25 cellular contexts compared by ENCODE assay signal in genomic region chr1:229280037-229280828, GRCh38. TPM values are rescaled to one million over a fixed set of nuclear protein-coding genes. Genes with fewer than 3 reads are reported as not detected.
DNase-seq lines count a peak whose midpoint lies in the region; ATAC-seq and TF ChIP-seq lines count a peak whose summit lies in the region.
"Had no signal": no experiment of that assay in that cellular context is flagged by ENCODE, and none has a peak within 500 bp of the region (broad histone marks: within the 10 kb centered on the region; RNA-seq: fewer than 3 reads in every experiment).

No MANE protein-coding gene starts in this region.

- intact Hi-C loops in PC-9 (cut with micrococcal nuclease; ENCODE audit: unreplicated experiment) = no loop called here
- intact Hi-C loops in body of pancreas (cut with DNase I) = no loop called here

- DNase-seq in G401 (ENCODE audit: low spot score) (peak; percentile 36), PC-9 (peak in 1 of 2 experiments; percentile 71), body of pancreas (no peak), AG08396 (ENCODE audit: low spot score) (no peak), HFFc6 (no peak), SIG-M5 (lab: John Stamatoyannopoulos, UW) (no peak)
- DNase-seq in activated naive CD8-positive, alpha-beta T cell treated with anti-CD3 and anti-CD28 coated beads, Interleukin-2, amount 50 U/mL, for 24 hours = no peak
- DNase-seq: ACHN; activated CD8-positive, alpha-beta T cell treated with anti-CD3 and anti-CD28 coated beads, Interleukin-2, amount 10 ng/mL, durations not matched to agents 7 days and 5 days; activated effector memory CD4-positive, alpha-beta T cell treated with anti-CD3 and anti-CD28 coated beads, Interleukin-2, amount 50 U/mL, for 16 hours; activated naive CD8-positive, alpha-beta T cell treated with anti-CD3 and anti-CD28 coated beads for 36 hours; DND-41; GOT3; hypothalamus; NCI-H1048; NCI-H1694; NCI-H510A; nephron progenitor cell; Peyer's patch; SJCRH30; small intestine; upper lobe of right lung had no signal

- H3K27ac ChIP-seq in PC-9 (0 out of 2 replicates have a peak overlapping the region, but pooled peaks have one; percentile 6), body of pancreas (no peak overlapping the region), mucosa of rectum (ENCODE audit: low read depth in 2 of 2, low read length in 2 of 2) (peak overlapping the region in 1 of 2 donors; percentile 54)
- H3K27ac ChIP-seq: ascending aorta, BLaER1, Peyer's patch, SJCRH30, upper lobe of right lung had no signal

- no peak for TF ChIP-seq CTCF in PC-9 (conservative IDR thresholded peaks at IDR 0.05)
- TF ChIP-seq CTCF in body of pancreas (IDR thresholded peaks at IDR 0.05) = no peak
- no peak for TF ChIP-seq CTCF in HFFc6 (IDR thresholded peaks at IDR 0.05)

- peaks cover 6% of the 10 kb centered on the region for H3K36me3 Mint-ChIP-seq in activated naive CD8-positive, alpha-beta T cell treated with anti-CD3 and anti-CD28 coated beads, Interleukin-2, amount 50 U/mL, for 24 hours (ENCODE audit: low read depth)
- peaks cover 9% of the 10 kb centered on the region; the same call in 1 of the 2 replicates for H3K36me3 Mint-ChIP-seq in HFFc6 (ENCODE audit: low read depth)

- H4K20me1 ChIP-seq in PC-9 (ENCODE audit: insufficient read depth) = no peaks in the 10 kb centered on the region; the same call in none of the 2 replicates

- H3K79me2 ChIP-seq in PC-9 (ENCODE audit: low read depth) = peaks cover 14% of the 10 kb centered on the region; the same call in 1 of the 2 replicates

- no TSS peak for BruUV-seq in PC-9 (replicated peaks; lab: Mats Ljungman, UMichigan)

- WGBS in body of pancreas, 2 donors = 27 to 43% methylated on average over 6 of the region's 6 CpGs

- POLR2A ChIA-PET in PC-9 (lab: Charles Lee; ENCODE audit: unreplicated experiment) = no interaction called here

- H3K9me3 Mint-ChIP-seq in activated naive CD8-positive, alpha-beta T cell treated with anti-CD3 and anti-CD28 coated beads, Interleukin-2, amount 50 U/mL, for 24 hours = no peaks in the 10 kb centered on the region
- H3K9me3 Mint-ChIP-seq in HFFc6 = no peaks in the 10 kb centered on the region
- H3K9me3 Mint-ChIP-seq: activated naive CD8-positive, alpha-beta T cell treated with anti-CD3 and anti-CD28 coated beads for 36 hours had no signal

- no peaks in the 10 kb centered on the region for H3K9me2 ChIP-seq in PC-9 (ENCODE audit: insufficient read depth)

- H3K36me3 ChIP-seq in PC-9 (ENCODE audit: low read depth) (no peaks in the 10 kb centered on the region), body of pancreas (replicated peaks in 1 of 2; ENCODE audit: insufficient read depth in 1 of 2, low read depth in 2 of 2) (no peaks in the 10 kb centered on the region), mucosa of rectum (ENCODE audit: control insufficient read depth in 2 of 2, insufficient read depth in 2 of 2, low read length in 2 of 2) (peaks cover 0 to 7% of the 10 kb centered on the region in 2 donors)
- H3K36me3 ChIP-seq: ascending aorta, BLaER1, Peyer's patch, SJCRH30, upper lobe of right lung had no signal

- H2AFZ ChIP-seq in PC-9 = no peak overlapping the region

- H3K27ac Mint-ChIP-seq in activated naive CD8-positive, alpha-beta T cell treated with anti-CD3 and anti-CD28 coated beads, Interleukin-2, amount 50 U/mL, for 24 hours = no peak overlapping the region
- H3K27ac Mint-ChIP-seq in HFFc6 = no peak overlapping the region
- H3K27ac Mint-ChIP-seq: activated CD8-positive, alpha-beta T cell treated with anti-CD3 and anti-CD28 coated beads, Interleukin-2, amount 10 ng/mL, durations not matched to agents 7 days and 5 days; activated naive CD8-positive, alpha-beta T cell treated with anti-CD3 and anti-CD28 coated beads for 36 hours; nephron progenitor cell had no signal

- 0 out of 2 replicates have a peak, but pooled peaks cover 12% of the 10 kb centered on the region for H3F3A ChIP-seq in PC-9 (ENCODE audit: insufficient read depth, low read depth)

- H3K27me3 Mint-ChIP-seq in activated naive CD8-positive, alpha-beta T cell treated with anti-CD3 and anti-CD28 coated beads, Interleukin-2, amount 50 U/mL, for 24 hours = no peaks in the 10 kb centered on the region
- H3K27me3 Mint-ChIP-seq in HFFc6 (ENCODE audit: insufficient read depth) = no peaks in the 10 kb centered on the region
- H3K27me3 Mint-ChIP-seq: activated naive CD8-positive, alpha-beta T cell treated with anti-CD3 and anti-CD28 coated beads for 36 hours had no signal

- 0 out of 2 replicates have a peak, but pooled peaks cover 7% of the 10 kb centered on the region for H3K4me1 ChIP-seq in PC-9 (replicated peaks; ENCODE audit: insufficient read depth)
- peaks cover 53% of the 10 kb centered on the region for H3K4me1 ChIP-seq in body of pancreas
- peaks cover 4 to 36% of the 10 kb centered on the region in 2 donors for H3K4me1 ChIP-seq in mucosa of rectum (ENCODE audit: control insufficient read depth in 2 of 2, insufficient read depth in 2 of 2, low read length in 2 of 2)
- H3K4me1 ChIP-seq: ascending aorta, BLaER1, SJCRH30 had no signal

- H3K4me3 Mint-ChIP-seq in activated naive CD8-positive, alpha-beta T cell treated with anti-CD3 and anti-CD28 coated beads, Interleukin-2, amount 50 U/mL, for 24 hours = no peak overlapping the region
- H3K4me3 Mint-ChIP-seq in HFFc6 = no peak overlapping the region
- H3K4me3 Mint-ChIP-seq: activated CD8-positive, alpha-beta T cell treated with anti-CD3 and anti-CD28 coated beads, Interleukin-2, amount 10 ng/mL, durations not matched to agents 7 days and 5 days; activated naive CD8-positive, alpha-beta T cell treated with anti-CD3 and anti-CD28 coated beads for 36 hours; nephron progenitor cell had no signal

- no peak for TF ChIP-seq POLR2A in body of pancreas (IDR thresholded peaks at IDR 0.05)

- H3K4me2 ChIP-seq in PC-9 = peak overlapping the region; percentile 14; the same call in 1 of the 2 replicates
- H3K4me2 ChIP-seq: BLaER1 had no signal

- CTCF ChIA-PET in PC-9 (lab: Charles Lee) = no interaction called here

- no peak overlapping the region for H3K9ac ChIP-seq in mucosa of rectum (ENCODE audit: low read depth in 1 of 2, low read length in 2 of 2)
- H3K9ac ChIP-seq: BLaER1 had no signal

- no peak overlapping the region for H3K4me3 ChIP-seq in PC-9
- no peak overlapping the region for H3K4me3 ChIP-seq in body of pancreas
- peak overlapping the region; percentile 0 to 26 for H3K4me3 ChIP-seq in mucosa of rectum (ENCODE audit: low read length in 2 of 2)
- H3K4me3 ChIP-seq: ascending aorta, BLaER1, Peyer's patch, SJCRH30, upper lobe of right lung had no signal

- peak; percentile 38 for ATAC-seq in body of pancreas
- ATAC-seq in activated naive CD8-positive, alpha-beta T cell treated with anti-CD3 and anti-CD28 coated beads, Interleukin-2, amount 50 U/mL, for 24 hours = no peak
- ATAC-seq: activated CD8-positive, alpha-beta T cell treated with anti-CD3 and anti-CD28 coated beads, Interleukin-2, amount 10 ng/mL, durations not matched to agents 7 days and 5 days; upper lobe of right lung had no signal

- H3K27me3 ChIP-seq in PC-9 (ENCODE audit: insufficient read depth, low read depth) (no peaks in the 10 kb centered on the region), body of pancreas (no peaks in the 10 kb centered on the region), mucosa of rectum (ENCODE audit: control insufficient read depth in 2 of 2, insufficient read depth in 2 of 2, low read length in 2 of 2) (no peaks in the 10 kb centered on the region)
- H3K27me3 ChIP-seq: ascending aorta, BLaER1, Peyer's patch, SJCRH30, upper lobe of right lung had no signal

- peaks cover 36% of the 10 kb centered on the region for H3K4me1 Mint-ChIP-seq in activated naive CD8-positive, alpha-beta T cell treated with anti-CD3 and anti-CD28 coated beads, Interleukin-2, amount 50 U/mL, for 24 hours
- H3K4me1 Mint-ChIP-seq in HFFc6 (ENCODE audit: low read depth) = peaks cover 42% of the 10 kb centered on the region

- in situ Hi-C loops in G401 (cut with HindIII; ENCODE audit: low sequenced_read_pairs) = no loop called here

- H3K9me3 ChIP-seq in PC-9 (ENCODE audit: insufficient read depth, low read depth) (no peaks in the 10 kb centered on the region), body of pancreas (no peaks in the 10 kb centered on the region), mucosa of rectum (ENCODE audit: control insufficient read depth in 2 of 2, low read length in 2 of 2) (no peaks in the 10 kb centered on the region)
- H3K9me3 ChIP-seq: ascending aorta, BLaER1, Peyer's patch, SJCRH30, upper lobe of right lung had no signal

RNA-seq across cellular contexts. Expression of gene RAB4A, which starts 9.3 kb away (rescaled TPM):
- total RNA-seq in G401 (2014; rRNA removed; shearing (Covaris generic)) = 78.3 and 99.2 TPM in 2 replicates
- total RNA-seq in PC-9 (2021) (29.0 and 33.7 TPM in 2 replicates), body of pancreas (10 to 100 TPM; 12.5 to 69.0 TPM)
- total RNA-seq in HFFc6 (2021; fragmentation: NEBNext Ultra II Directional; extraction: Animal tissue kit (Norgen Biotek cat#: 25700)) = 10 to 100 TPM; 34.7 to 64.2 (median 41.3) TPM

Comparison
In these comparisons a context has a peak if more than half of its experiments do, and no peak if none do; other contexts are left out.
1. H3K4me3 ChIP-seq: peak in mucosa of rectum (2 of 2); none in PC-9 (single experiment) and body of pancreas (0 of 2).